Comparison of ENCODE assay signal across 11 cellular contexts in genomic region chr10:110512461-110513187, GRCh38. TPM values are rescaled to one million over a fixed set of nuclear protein-coding genes. Genes with fewer than 3 reads are reported as not detected.
DNase-seq lines count a peak whose midpoint lies in the region; ATAC-seq and TF ChIP-seq lines count a peak whose summit lies in the region.
"Had no signal": no experiment of that assay in that cellular context is flagged by ENCODE, and none has a peak within 500 bp of the region (broad histone marks: within the 10 kb centered on the region; RNA-seq: fewer than 3 reads in every experiment).

No MANE protein-coding gene starts in this region.

- H3K27ac Mint-ChIP-seq in MCF 10A (ENCODE audit: low read depth, unreplicated experiment): no peak overlapping the region
- peak overlapping the region; percentile 94 for H3K27ac Mint-ChIP-seq in activated T-cell treated with anti-CD3 and anti-CD28 coated beads, Interleukin-2, amount 50 U/mL, for 24 hours

- H3K27ac ChIP-seq in breast epithelium: no peak overlapping the region
- H3K27ac ChIP-seq in vagina: peak overlapping the region; percentile 7
- H3K27ac ChIP-seq: transverse colon had no signal

- no peak for TF ChIP-seq CTCF in MCF 10A (IDR thresholded peaks at IDR 0.05; ENCODE audit: unreplicated experiment)
- TF ChIP-seq CTCF in breast epithelium (IDR thresholded peaks at IDR 0.05): no peak
- no peak for TF ChIP-seq CTCF in vagina (IDR thresholded peaks at IDR 0.05)

- H3K4me1 ChIP-seq in breast epithelium (no peaks in the 10 kb centered on the region), vagina (no peaks in the 10 kb centered on the region)
- H3K4me1 ChIP-seq: transverse colon had no signal

- CTCF ChIA-PET in MCF 10A (lab: Yijun Ruan, JAX): interaction anchor here (0.6 to 1.9 kb wide), 12 partner anchors 8 to 628 kb away, joined by 3 to 6 read pairs (median 3); no protein-coding TSS in a partner anchor

- no peaks in the 10 kb centered on the region for H3K27me3 ChIP-seq in breast epithelium
- no peaks in the 10 kb centered on the region for H3K27me3 ChIP-seq in vagina
- H3K27me3 ChIP-seq: transverse colon had no signal

- H3K36me3 Mint-ChIP-seq in MCF 10A (ENCODE audit: insufficient read depth, unreplicated experiment): peaks cover 40% of the 10 kb centered on the region
- H3K36me3 Mint-ChIP-seq in activated T-cell treated with anti-CD3 and anti-CD28 coated beads, Interleukin-2, amount 50 U/mL, for 24 hours (ENCODE audit: low read depth): peaks cover 91% of the 10 kb centered on the region

- BruUV-seq in MCF 10A (replicated peaks; lab: Mats Ljungman, UMichigan): no TSS peak

- POLR2A ChIA-PET in MCF 10A (lab: Yijun Ruan, JAX): interaction anchor here (0.8 to 3.0 kb wide), 4 partner anchors 10 to 16 kb away, joined by 3 to 21 read pairs (median 8); partner anchors contain the start of gene DUSP5

- intact Hi-C loops in MCF 10A (cut with micrococcal nuclease): no loop called here
- intact Hi-C loops in breast epithelium (cut with DNase I; ENCODE audit: low total_unique reads): no loop called here
- intact Hi-C loops in vagina (cut with DNase I): no loop called here

- H3K4me3 ChIP-seq in breast epithelium: no peak overlapping the region
- no peak overlapping the region for H3K4me3 ChIP-seq in vagina
- H3K4me3 ChIP-seq: transverse colon had no signal

- no peak for TF ChIP-seq POLR2A in breast epithelium (IDR thresholded peaks at IDR 0.05)
- no peak for TF ChIP-seq POLR2A in vagina (IDR thresholded peaks at IDR 0.05)

- no peaks in the 10 kb centered on the region for H3K36me3 ChIP-seq in breast epithelium
- H3K36me3 ChIP-seq in vagina: peaks cover 0 to 12% of the 10 kb centered on the region in 2 donors

- H3K9me3 ChIP-seq in breast epithelium (no peaks in the 10 kb centered on the region), vagina (no peaks in the 10 kb centered on the region)
- H3K9me3 ChIP-seq: transverse colon had no signal

- H3K9me3 Mint-ChIP-seq in MCF 10A (ENCODE audit: unreplicated experiment): no peaks in the 10 kb centered on the region
- no peaks in the 10 kb centered on the region for H3K9me3 Mint-ChIP-seq in activated T-cell treated with anti-CD3 and anti-CD28 coated beads, Interleukin-2, amount 50 U/mL, for 24 hours

- ATAC-seq in GM18511 (IDR thresholded peaks at IDR 0.05; ENCODE audit: unreplicated experiment): no peak
- ATAC-seq in HG02981 (IDR thresholded peaks at IDR 0.05; ENCODE audit: unreplicated experiment): no peak

- DNase-seq in MCF 10A (ENCODE audit: unreplicated experiment): peak; percentile 83
- no peak for DNase-seq in breast epithelium (ENCODE audit: low spot score in 2 of 2)
- DNase-seq in activated T-cell treated with anti-CD3 and anti-CD28 coated beads, Interleukin-2, amount 50 U/mL, for 24 hours: peak; percentile 66
- peak; percentile 83 for DNase-seq in hepatic stellate cell (ENCODE audit: low spot score)
- DNase-seq in vagina (ENCODE audit: extremely low spot score in 2 of 2): no peak
- DNase-seq in DMS114 treated with DMSO at 0.1 percent for 48 hours (lab: John Stamatoyannopoulos, UW; ENCODE audit: unreplicated experiment): no peak
- DNase-seq: DMS153, mesendoderm, transverse colon had no signal

- H3K4me3 Mint-ChIP-seq in MCF 10A (ENCODE audit: unreplicated experiment): no peak overlapping the region
- H3K4me3 Mint-ChIP-seq in activated T-cell treated with anti-CD3 and anti-CD28 coated beads, Interleukin-2, amount 50 U/mL, for 24 hours: peak overlapping the region; percentile 36

- peaks cover 12% of the 10 kb centered on the region for H3K4me1 Mint-ChIP-seq in MCF 10A (ENCODE audit: insufficient read depth, unreplicated experiment)
- peaks cover 59% of the 10 kb centered on the region for H3K4me1 Mint-ChIP-seq in activated T-cell treated with anti-CD3 and anti-CD28 coated beads, Interleukin-2, amount 50 U/mL, for 24 hours (ENCODE audit: low read depth)

- H3K27me3 Mint-ChIP-seq in MCF 10A (ENCODE audit: insufficient read depth, unreplicated experiment): no peaks in the 10 kb centered on the region
- no peaks in the 10 kb centered on the region for H3K27me3 Mint-ChIP-seq in activated T-cell treated with anti-CD3 and anti-CD28 coated beads, Interleukin-2, amount 50 U/mL, for 24 hours

RNA-seq across cellular contexts. Expression of gene DUSP5, which starts 14.9 kb away (rescaled TPM):
- total RNA-seq in MCF 10A (2022): 61.0 and 106 TPM in 2 replicates
- total RNA-seq in breast epithelium: 10 to 100 TPM in 2 of 3 donors, 1 to 10 TPM in 1; 3.8 to 35.4 (median 26.9) TPM
- 75.1 TPM for total RNA-seq in vagina

RNA-seq across cellular contexts. Expression of gene SMC3, which starts 54.9 kb away (rescaled TPM):
- 43.0 and 43.2 TPM in 2 replicates for total RNA-seq in MCF 10A (2022)
- 10 to 100 TPM; 26.6 to 37.8 (median 37.0) TPM for total RNA-seq in breast epithelium
- 27.5 TPM for total RNA-seq in vagina

Comparison
In these comparisons a context has a peak if more than half of its experiments do, and no peak if none do; other contexts are left out.
1. DNase-seq: peak in MCF 10A (single experiment), activated T-cell treated with anti-CD3 and anti-CD28 coated beads, Interleukin-2, amount 50 U/mL, for 24 hours (single experiment) and hepatic stellate cell (single experiment); none in breast epithelium (0 of 2), vagina (0 of 2) and DMS114 treated with DMSO at 0.1 percent for 48 hours (single experiment).